In the genomic region with DNA sequence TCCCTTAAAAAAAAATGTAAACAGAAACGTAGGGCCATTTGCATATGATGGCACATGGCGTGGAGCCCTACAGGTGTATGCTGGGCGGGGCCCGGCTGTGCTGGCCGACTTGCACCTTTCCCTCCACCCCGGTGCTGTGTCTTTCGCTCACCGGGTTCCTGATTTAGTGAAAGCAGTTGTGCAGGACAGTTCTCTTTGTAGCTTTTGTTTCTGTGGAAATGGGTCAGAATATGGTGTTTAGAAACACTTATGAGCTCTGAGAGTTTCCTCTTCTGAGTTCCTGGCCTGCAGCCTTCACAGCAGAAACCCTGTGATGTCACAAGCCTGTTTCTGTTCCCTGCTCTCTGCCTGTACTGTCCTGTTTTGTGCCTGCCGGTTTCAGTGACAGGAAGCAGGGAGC, we compare ENCODE assay signal across 12 cellular contexts. TPM values are rescaled to one million over a fixed set of nuclear protein-coding genes. Genes with fewer than 3 reads are reported as not detected.
DNase-seq lines count a peak whose midpoint lies in the region; ATAC-seq and TF ChIP-seq lines count a peak whose summit lies in the region.
"Had no signal": no experiment of that assay in that cellular context is flagged by ENCODE, and none has a peak within 500 bp of the region (broad histone marks: within the 10 kb centered on the region; RNA-seq: fewer than 3 reads in every experiment).

No MANE protein-coding gene starts in this region.

- ATAC-seq in lower lobe of right lung, result peak; percentile 78 to 82

- no peak overlapping the region for H3K9ac ChIP-seq in duodenal mucosa (ENCODE audit: low read depth in 1 of 2, low read length in 2 of 2)

- no peaks in the 10 kb centered on the region for H3K4me1 ChIP-seq in duodenal mucosa (ENCODE audit: control insufficient read depth in 1 of 2, insufficient read depth in 2 of 2, low read length in 2 of 2)
- peaks cover 16% of the 10 kb centered on the region for H3K4me1 ChIP-seq in lower lobe of right lung
- H3K4me1 ChIP-seq: Caco-2 had no signal

- TF ChIP-seq CTCF in lower lobe of right lung (IDR thresholded peaks at IDR 0.05), result no peak

- peak; percentile 60 for DNase-seq in DMS53 (lab: John Stamatoyannopoulos, UW)
- no peak for DNase-seq in DMS53 treated with DMSO at 0.1 percent for 48 hours (lab: John Stamatoyannopoulos, UW; ENCODE audit: unreplicated experiment)
- DNase-seq in lower lobe of right lung, result peak; percentile 60
- no peak for DNase-seq in EL
- DNase-seq in cortex of kidney (lab: John Stamatoyannopoulos, UW), result no peak
- no peak for DNase-seq in DMS79 treated with DMSO at 0.1 percent for 48 hours (lab: John Stamatoyannopoulos, UW)
- DNase-seq: 8988T, activated T-cell treated with anti-CD3 and anti-CD28 coated beads for 4 hours, Caco-2, NCI-H446 treated with DMSO at 0.1 percent for 48 hours had no signal

- intact Hi-C loops in lower lobe of right lung (cut with DNase I), result no loop called here

- H3K27me3 ChIP-seq in duodenal mucosa (ENCODE audit: control insufficient read depth in 1 of 2, insufficient read depth in 2 of 2, low read length in 2 of 2) (no peaks in the 10 kb centered on the region), lower lobe of right lung (ENCODE audit: low read depth) (no peaks in the 10 kb centered on the region)

- no peaks in the 10 kb centered on the region for H3K9me3 ChIP-seq in duodenal mucosa (ENCODE audit: control insufficient read depth in 1 of 2, low read length in 2 of 2)
- H3K9me3 ChIP-seq in lower lobe of right lung, result no peaks in the 10 kb centered on the region
- H3K9me3 ChIP-seq: Caco-2 had no signal

- H3K4me3 ChIP-seq in duodenal mucosa (ENCODE audit: low read depth in 1 of 2, low read length in 2 of 2), result no peak overlapping the region
- no peak overlapping the region for H3K4me3 ChIP-seq in lower lobe of right lung

- H3K36me3 ChIP-seq in duodenal mucosa (ENCODE audit: control insufficient read depth in 1 of 2, insufficient read depth in 2 of 2, low read length in 2 of 2), result peaks cover 61 to 84% of the 10 kb centered on the region in 2 donors
- peaks cover 94% of the 10 kb centered on the region for H3K36me3 ChIP-seq in lower lobe of right lung

- H3K27ac ChIP-seq in duodenal mucosa (ENCODE audit: low read depth, low read length) (peak overlapping the region; percentile 13), lower lobe of right lung (peak overlapping the region; percentile 81), temporal lobe (ENCODE audit: low read depth, low read length) (peak overlapping the region; percentile 75)

RNA-seq across cellular contexts. Expression of gene MSANTD1, which starts 22.5 kb away (rescaled TPM):
- total RNA-seq in lower lobe of right lung (1.9 TPM), temporal lobe (3.4 TPM)

Comparison
In these comparisons a context has a peak if more than half of its experiments do, and no peak if none do; other contexts are left out.
1. DNase-seq: peak in DMS53 (single experiment) and lower lobe of right lung (single experiment); none in DMS53 treated with DMSO at 0.1 percent for 48 hours (single experiment), EL (single experiment), cortex of kidney (single experiment) and DMS79 treated with DMSO at 0.1 percent for 48 hours (single experiment).
2. H3K27ac ChIP-seq: peak in every context shown above with its lines; median percentile 81 in lower lobe of right lung; 75 in temporal lobe; 13 in duodenal mucosa.